ENCODE assay signal across 14 cellular contexts in the genomic region with DNA sequence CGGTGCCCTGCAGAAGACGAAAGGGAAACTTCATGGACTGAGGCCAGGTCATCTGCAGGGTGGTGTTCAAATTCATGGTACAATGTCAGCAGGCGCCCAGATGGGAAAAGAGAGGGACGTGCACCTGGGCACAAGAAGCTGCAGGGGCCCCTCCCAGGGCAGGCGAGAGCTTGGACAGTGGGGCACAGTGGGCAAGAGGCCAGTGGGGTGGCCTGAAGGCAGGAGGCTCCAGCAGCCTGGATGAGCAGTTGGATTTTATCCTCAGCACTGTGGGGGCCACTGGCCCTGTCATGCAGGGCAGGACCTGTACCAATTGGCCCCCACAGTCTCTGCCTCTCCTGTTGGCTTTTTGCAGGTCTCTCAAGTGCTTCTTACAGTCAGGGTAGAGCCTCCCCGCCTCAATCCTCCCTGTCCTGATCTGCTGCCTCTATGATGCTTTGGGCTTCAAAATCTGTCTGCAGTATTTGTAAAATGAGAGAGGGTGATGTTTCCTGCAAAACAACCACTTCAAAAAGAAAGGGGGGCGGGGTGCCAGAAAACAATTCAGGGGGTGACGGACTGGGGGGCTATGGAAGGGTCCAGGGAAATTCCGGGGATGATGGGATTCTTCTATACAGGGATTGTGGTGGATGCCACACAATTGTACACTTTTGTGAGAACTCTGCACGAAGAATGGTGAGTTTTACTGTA. TPM values are rescaled to one million over a fixed set of nuclear protein-coding genes. Genes with fewer than 3 reads are reported as not detected.
DNase-seq lines count a peak whose midpoint lies in the region; ATAC-seq, FAIRE-seq and TF ChIP-seq lines count a peak whose summit lies in the region.
"Had no signal": no experiment of that assay in that cellular context is flagged by ENCODE, and none has a peak within 500 bp of the region (broad histone marks: within the 10 kb centered on the region; RNA-seq: fewer than 3 reads in every experiment).

No MANE protein-coding gene starts in this region.

- H2AFZ ChIP-seq in Karpas-422 (ENCODE audit: low read length), result no peak overlapping the region; the same call in 1 of the 2 replicates
- no peak overlapping the region for H2AFZ ChIP-seq in osteoblast (ENCODE audit: low read length)

- H3K4me1 Mint-ChIP-seq in activated T-cell treated with anti-CD3 and anti-CD28 coated beads, Interleukin-2, amount 50 U/mL, for 24 hours (ENCODE audit: low read depth), result peaks cover 86% of the 10 kb centered on the region
- peaks cover 75% of the 10 kb centered on the region for H3K4me1 Mint-ChIP-seq in central memory CD8-positive, alpha-beta T cell

- H3K36me3 Mint-ChIP-seq in activated T-cell treated with anti-CD3 and anti-CD28 coated beads, Interleukin-2, amount 50 U/mL, for 24 hours (ENCODE audit: low read depth), result peaks cover 5% of the 10 kb centered on the region
- peaks cover 19% of the 10 kb centered on the region for H3K36me3 Mint-ChIP-seq in central memory CD8-positive, alpha-beta T cell (ENCODE audit: insufficient read depth)

- H3K27ac ChIP-seq in Karpas-422 (ENCODE audit: low read length) (no peak overlapping the region), osteoblast (ENCODE audit: low read depth, low read length) (no peak overlapping the region)

- no peak for ATAC-seq in central memory CD8-positive, alpha-beta T cell (replicated peaks; ENCODE audit: extremely low read depth, poor library complexity, severe bottlenecking)
- ATAC-seq in GM21526 (IDR thresholded peaks at IDR 0.05; ENCODE audit: low FRiP score, unreplicated experiment), result no peak
- ATAC-seq: HCT116 had no signal

- H3K27me3 Mint-ChIP-seq in activated T-cell treated with anti-CD3 and anti-CD28 coated beads, Interleukin-2, amount 50 U/mL, for 24 hours, result no peaks in the 10 kb centered on the region
- H3K27me3 Mint-ChIP-seq in central memory CD8-positive, alpha-beta T cell, result no peaks in the 10 kb centered on the region

- no peak for DNase-seq in activated T-cell treated with anti-CD3 and anti-CD28 coated beads, Interleukin-2, amount 50 U/mL, for 24 hours
- no peak for DNase-seq in activated T-cell treated with anti-CD3 and anti-CD28 coated beads, Interleukin-2, amount 50 U/mL, for 1 hour
- DNase-seq in Karpas-422, result no peak
- no peak for DNase-seq in central memory CD8-positive, alpha-beta T cell (ENCODE audit: low spot score in 2 of 2)
- DNase-seq in osteoblast (ENCODE audit: insufficient read length, low spot score, missing footprints), result peak; percentile 70
- no peak for DNase-seq in HTR-8/SVneo (ENCODE audit: insufficient read length, low spot score)
- DNase-seq in SKM-1 treated with dmso at 0.1 percent for 144 hours (lab: John Stamatoyannopoulos, UW; ENCODE audit: unreplicated experiment), result no peak
- DNase-seq: anterior cingulate cortex, DMS 273 treated with DMSO at 0.1 percent for 48 hours, Kasumi-1, NCI-H187, NCI-H526 had no signal

- H3K27me3 ChIP-seq in Karpas-422 (ENCODE audit: low read length), result no peaks in the 10 kb centered on the region
- peaks cover 2% of the 10 kb centered on the region for H3K27me3 ChIP-seq in osteoblast (ENCODE audit: insufficient read depth, low read length)

- no peaks in the 10 kb centered on the region for H3K9me2 ChIP-seq in Karpas-422 (replicated peaks; ENCODE audit: insufficient read depth, low read length)

- H3K4me2 ChIP-seq in Karpas-422 (ENCODE audit: low read depth, low read length, poor library complexity, severe bottlenecking), result no peak overlapping the region
- no peak overlapping the region for H3K4me2 ChIP-seq in osteoblast (ENCODE audit: insufficient read depth, low read length)

- 0 out of 2 replicates have a peak overlapping the region, but pooled peaks have one; percentile 87 for H3K9ac ChIP-seq in Karpas-422 (ENCODE audit: low read length)

- FAIRE-seq in HTR-8/SVneo (lab: Jason Lieb, UNC), result no peak

- no peaks in the 10 kb centered on the region for H3K9me3 ChIP-seq in Karpas-422 (ENCODE audit: low read length)
- no peaks in the 10 kb centered on the region for H3K9me3 ChIP-seq in osteoblast (ENCODE audit: low read depth, low read length)

- no peak overlapping the region for H3K4me3 ChIP-seq in Karpas-422 (ENCODE audit: low read length)
- no peak overlapping the region for H3K4me3 ChIP-seq in osteoblast (ENCODE audit: insufficient read depth, low read length)

- H3K4me3 Mint-ChIP-seq in activated T-cell treated with anti-CD3 and anti-CD28 coated beads, Interleukin-2, amount 50 U/mL, for 24 hours, result peak overlapping the region; percentile 62
- peak overlapping the region; percentile 89 for H3K4me3 Mint-ChIP-seq in central memory CD8-positive, alpha-beta T cell

- peaks cover 48% of the 10 kb centered on the region for H3K4me1 ChIP-seq in Karpas-422 (ENCODE audit: low read length)
- peaks cover 18% of the 10 kb centered on the region for H3K4me1 ChIP-seq in osteoblast (ENCODE audit: insufficient read depth, low read length)

- no peaks in the 10 kb centered on the region for H3K9me3 Mint-ChIP-seq in activated T-cell treated with anti-CD3 and anti-CD28 coated beads, Interleukin-2, amount 50 U/mL, for 24 hours
- no peaks in the 10 kb centered on the region for H3K9me3 Mint-ChIP-seq in central memory CD8-positive, alpha-beta T cell

- no peak for TF ChIP-seq CTCF in osteoblast (IDR thresholded peaks at IDR 0.05; ENCODE audit: extremely low read depth, low read depth, low read length)

- H3K27ac Mint-ChIP-seq in activated T-cell treated with anti-CD3 and anti-CD28 coated beads, Interleukin-2, amount 50 U/mL, for 24 hours, result peak overlapping the region; percentile 64
- H3K27ac Mint-ChIP-seq in central memory CD8-positive, alpha-beta T cell (ENCODE audit: low read depth), result peak overlapping the region; percentile 98

- no peaks in the 10 kb centered on the region for H3K36me3 ChIP-seq in Karpas-422 (ENCODE audit: insufficient read depth, low read length)
- no peaks in the 10 kb centered on the region for H3K36me3 ChIP-seq in osteoblast (ENCODE audit: insufficient read depth, low read length)

- H4K20me1 ChIP-seq in Karpas-422 (ENCODE audit: insufficient read depth, low read depth, low read length) (peaks cover 17% of the 10 kb centered on the region), osteoblast (ENCODE audit: insufficient read depth, low read length) (peaks cover 18% of the 10 kb centered on the region)

- H3K79me2 ChIP-seq in Karpas-422 (ENCODE audit: low read length), result peaks cover 54% of the 10 kb centered on the region
- peaks cover 15% of the 10 kb centered on the region for H3K79me2 ChIP-seq in osteoblast (ENCODE audit: insufficient read depth, low read length)

RNA-seq across cellular contexts. Expression of a gene that starts 1.7 kb away (rescaled TPM):
- 51.7 and 142 TPM in 2 replicates for total RNA-seq in Karpas-422 (2014; rRNA removed; shearing (Covaris generic); ENCODE audit: low replicate concordance)
- 16.3 and 21.2 TPM in 2 replicates for total RNA-seq in osteoblast
